In the genomic region with DNA sequence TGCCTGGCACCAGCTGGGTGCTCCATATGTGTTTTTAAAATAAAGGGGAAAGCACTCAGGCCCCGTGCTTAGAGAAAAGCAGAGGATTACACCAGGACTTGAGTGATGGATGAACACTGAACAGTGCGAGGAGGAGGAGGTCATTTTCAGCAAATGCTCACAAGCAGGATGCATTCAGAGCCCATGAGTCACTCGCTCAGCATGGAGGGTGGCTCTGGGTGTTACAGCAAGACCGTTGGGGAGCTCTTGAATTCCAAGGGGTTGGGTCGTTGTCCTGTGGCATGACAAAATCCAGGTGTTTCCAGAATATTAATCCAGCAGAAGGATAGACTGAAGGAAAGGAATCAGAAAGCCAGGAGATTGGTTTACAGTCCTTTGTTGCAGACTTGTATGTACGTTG, we compare ENCODE assay signal across 11 cellular contexts. TPM values are rescaled to one million over a fixed set of nuclear protein-coding genes. Genes with fewer than 3 reads are reported as not detected.
A peak's percentile ranks its signal among the peaks of the same experiment; 100 is the strongest.
DNase-seq lines count a peak whose midpoint lies in the region; ATAC-seq and TF ChIP-seq lines count a peak whose summit lies in the region.
"Had no signal": no experiment of that assay in that cellular context is flagged by ENCODE, and none has a peak within 500 bp of the region (broad histone marks: within the 10 kb centered on the region; RNA-seq: fewer than 3 reads in every experiment).

No MANE protein-coding gene starts in this region.

- no peaks in the 10 kb centered on the region for H3K9me3 ChIP-seq in left ventricle myocardium inferior (replicated peaks)

- DNase-seq in natural killer cell treated with Interleukin-12 subunit alpha and Interleukin-12 subunit beta and Interleukin-15 and Interleukin-18, amount 100 ng/mL, for 72 hours (ENCODE audit: low spot score) = peak; percentile 38
- DNase-seq in natural killer cell (no peak), astrocyte of the cerebellum (ENCODE audit: low read depth) (peak; percentile 68), kidney tubule cell (ENCODE audit: low spot score) (peak; percentile 80), NCI-H1105 treated with DMSO at 0.1 percent for 48 hours (lab: John Stamatoyannopoulos, UW) (no peak), left ventricle myocardium inferior (no peak), medulla oblongata (ENCODE audit: extremely low spot score) (no peak)
- DNase-seq in activated CD4-positive, alpha-beta T cell treated with anti-CD3 and anti-CD28 coated beads for 4 hours = no peak
- DNase-seq: activated T-cell treated with anti-CD3 and anti-CD28 coated beads, Interleukin-2, amount 50 U/mL, for 48 hours; effector memory CD8-positive, alpha-beta T cell had no signal

- H3K4me3 Mint-ChIP-seq in natural killer cell treated with Interleukin-12 subunit alpha and Interleukin-12 subunit beta and Interleukin-15 and Interleukin-18, amount 100 ng/mL, for 72 hours = no peak overlapping the region
- no peak overlapping the region for H3K4me3 Mint-ChIP-seq in natural killer cell
- H3K4me3 Mint-ChIP-seq: effector memory CD8-positive, alpha-beta T cell had no signal

- no peaks in the 10 kb centered on the region for H3K36me3 ChIP-seq in left ventricle myocardium inferior

- H3K36me3 Mint-ChIP-seq in natural killer cell treated with Interleukin-12 subunit alpha and Interleukin-12 subunit beta and Interleukin-15 and Interleukin-18, amount 100 ng/mL, for 72 hours = no peaks in the 10 kb centered on the region
- H3K36me3 Mint-ChIP-seq in natural killer cell = no peaks in the 10 kb centered on the region

- no peaks in the 10 kb centered on the region for H3K9me3 Mint-ChIP-seq in natural killer cell treated with Interleukin-12 subunit alpha and Interleukin-12 subunit beta and Interleukin-15 and Interleukin-18, amount 100 ng/mL, for 72 hours
- no peaks in the 10 kb centered on the region for H3K9me3 Mint-ChIP-seq in natural killer cell
- H3K9me3 Mint-ChIP-seq: effector memory CD8-positive, alpha-beta T cell had no signal

- no peak overlapping the region for H3K27ac Mint-ChIP-seq in natural killer cell treated with Interleukin-12 subunit alpha and Interleukin-12 subunit beta and Interleukin-15 and Interleukin-18, amount 100 ng/mL, for 72 hours
- H3K27ac Mint-ChIP-seq in natural killer cell = no peak overlapping the region
- H3K27ac Mint-ChIP-seq: effector memory CD8-positive, alpha-beta T cell had no signal

- H3K4me1 ChIP-seq in left ventricle myocardium inferior = no peaks in the 10 kb centered on the region

- H3K4me3 ChIP-seq in astrocyte of the cerebellum (ENCODE audit: low read depth, low read length) (no peak overlapping the region), left ventricle myocardium inferior (no peak overlapping the region)

- TF ChIP-seq CTCF in natural killer cell (IDR thresholded peaks at IDR 0.05) (no peak), astrocyte of the cerebellum (IDR thresholded peaks at IDR 0.05; ENCODE audit: low read depth, low read length, missing control alignments) (no peak), left ventricle myocardium inferior (IDR thresholded peaks at IDR 0.05; ENCODE audit: borderline replicate concordance) (no peak)

- H3K4me1 Mint-ChIP-seq in natural killer cell treated with Interleukin-12 subunit alpha and Interleukin-12 subunit beta and Interleukin-15 and Interleukin-18, amount 100 ng/mL, for 72 hours (ENCODE audit: low read depth in 2 of 2) = no peaks in the 10 kb centered on the region
- H3K4me1 Mint-ChIP-seq in natural killer cell = no peaks in the 10 kb centered on the region

- ATAC-seq in natural killer cell treated with Interleukin-12 subunit alpha and Interleukin-12 subunit beta and Interleukin-15 and Interleukin-18, amount 100 ng/mL, for 72 hours = no peak
- no peak for ATAC-seq in natural killer cell
- ATAC-seq: effector memory CD8-positive, alpha-beta T cell had no signal

- peaks cover 31 to 51% of the 10 kb centered on the region in 2 donors for H3K27me3 Mint-ChIP-seq in natural killer cell treated with Interleukin-12 subunit alpha and Interleukin-12 subunit beta and Interleukin-15 and Interleukin-18, amount 100 ng/mL, for 72 hours
- peaks cover 19 to 66% of the 10 kb centered on the region in 2 donors for H3K27me3 Mint-ChIP-seq in natural killer cell (ENCODE audit: low read depth in 2 of 2)

- intact Hi-C loops in natural killer cell (cut with micrococcal nuclease) = no loop called here
- intact Hi-C loops in left ventricle myocardium inferior (cut with micrococcal nuclease) = no loop called here

- H3K27ac ChIP-seq in left ventricle myocardium inferior (replicated peaks) = no peak overlapping the region
- H3K27ac ChIP-seq: C4-2B had no signal

- H3K27me3 ChIP-seq in left ventricle myocardium inferior (ENCODE audit: low read depth) = peaks cover 68% of the 10 kb centered on the region

- in situ Hi-C loops in astrocyte of the cerebellum (cut with HindIII; ENCODE audit: low sequenced_read_pairs) = no loop called here

RNA-seq across cellular contexts. Expression of a gene that starts 2.9 kb away (rescaled TPM):
- total RNA-seq in natural killer cell treated with Interleukin-12 subunit alpha and Interleukin-12 subunit beta and Interleukin-15 and Interleukin-18, amount 100 ng/mL, for 72 hours = not detected
- total RNA-seq in natural killer cell (not detected), left ventricle myocardium inferior (not detected)

RNA-seq across cellular contexts. Expression of a gene that starts 48.5 kb away (rescaled TPM):
- total RNA-seq in natural killer cell treated with Interleukin-12 subunit alpha and Interleukin-12 subunit beta and Interleukin-15 and Interleukin-18, amount 100 ng/mL, for 72 hours = not detected
- total RNA-seq in natural killer cell = not detected
- total RNA-seq in left ventricle myocardium inferior = 0.49 TPM

Comparison
In these comparisons a context has a peak if more than half of its experiments do, and no peak if none do; other contexts are left out.
1. DNase-seq: peak in natural killer cell treated with Interleukin-12 subunit alpha and Interleukin-12 subunit beta and Interleukin-15 and Interleukin-18, amount 100 ng/mL, for 72 hours (single experiment), astrocyte of the cerebellum (single experiment) and kidney tubule cell (single experiment); none in natural killer cell (single experiment), NCI-H1105 treated with DMSO at 0.1 percent for 48 hours (single experiment), left ventricle myocardium inferior (single experiment), activated CD4-positive, alpha-beta T cell treated with anti-CD3 and anti-CD28 coated beads for 4 hours (0 of 2) and medulla oblongata (single experiment).